In the genomic region with DNA sequence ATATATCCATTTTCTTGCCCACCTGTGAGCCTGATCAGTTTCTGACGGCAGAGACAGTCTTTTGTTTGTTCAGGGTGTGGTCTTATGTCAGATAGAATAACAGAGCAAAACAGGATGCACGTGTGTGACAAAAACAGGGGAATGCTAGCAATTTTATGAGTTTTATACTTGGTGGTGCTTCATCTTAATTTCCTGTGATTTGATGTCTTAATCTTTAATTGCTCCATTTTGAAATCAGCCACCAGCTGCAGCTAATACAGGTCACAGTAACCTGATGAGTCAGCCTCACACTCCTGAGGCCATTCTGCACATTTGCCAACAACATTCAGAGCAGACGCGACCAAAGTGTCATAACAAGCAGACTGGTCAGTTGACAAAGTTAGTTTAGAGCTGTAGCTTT, we compare ENCODE assay signal across 1 cellular context.
TF ChIP-seq lines count a peak whose summit lies in the region.

No MANE protein-coding gene starts in this region.

TF ChIP-seq in IMR-90, 13 proteins besides CTCF, POLR2A, EP300 and RAD21 (continued from another document):
- no peak for TF ChIP-seq MAZ (IDR thresholded peaks at IDR 0.05; ENCODE audit: borderline replicate concordance, low read depth, low read length)
- TF ChIP-seq SMC3 (IDR thresholded peaks at IDR 0.05; ENCODE audit: low read depth, low read length) = no peak
- no peak for TF ChIP-seq MXI1 (IDR thresholded peaks at IDR 0.05; ENCODE audit: borderline replicate concordance, low read depth, low read length)
- no peak for TF ChIP-seq RFX5 (IDR thresholded peaks at IDR 0.05; ENCODE audit: low read depth, low read length)
- no peak for TF ChIP-seq MAFK (IDR thresholded peaks at IDR 0.05; ENCODE audit: low read depth, low read length)
- TF ChIP-seq USF2 (IDR thresholded peaks at IDR 0.05; ENCODE audit: low read depth, low read length) = no peak
